8 cellular contexts compared by ENCODE assay signal in genomic region chr1:54199765-54200518, GRCh38.
DNase-seq lines count a peak whose midpoint lies in the region; ATAC-seq and TF ChIP-seq lines count a peak whose summit lies in the region.

Gene CYB5RL, minus strand, starts transcription at chr1:54200030. Its CDS starts 4,414 bp downstream, at chr1:54195616.
Gene MRPL37, plus strand, starts transcription at chr1:54200167. Its CDS starts 77 bp downstream, at chr1:54200244.

- no peaks in the 10 kb centered on the region for H3K9me3 ChIP-seq in OCI-LY1 (ENCODE audit: low read length)

- no peak for TF ChIP-seq CTCF in OCI-LY1 (IDR thresholded peaks at IDR 0.05; ENCODE audit: low read length)

- no peaks in the 10 kb centered on the region for H3K9me2 ChIP-seq in OCI-LY1 (ENCODE audit: low read depth, low read length)

- H3K4me2 ChIP-seq in OCI-LY1 (ENCODE audit: low read length), result peak within 1 kb of the TSS; percentile 98

- peak; percentile 99 for DNase-seq in DMS 273 (lab: John Stamatoyannopoulos, UW; ENCODE audit: unreplicated experiment)
- peak; percentile 98 for DNase-seq in HuH-7 (ENCODE audit: low spot score)
- peak; percentile 86 for DNase-seq in activated CD8-positive, alpha-beta memory T cell treated with anti-CD3 and anti-CD28 coated beads, Interleukin-2, amount 50 U/mL, for 4 hours
- peak; percentile 98 for DNase-seq in epidermal melanocyte (ENCODE audit: insufficient read length, low spot score)
- DNase-seq in midbrain (lab: John Stamatoyannopoulos, UW), result peak; percentile 94
- peak; percentile 83 to 84 for DNase-seq in stimulated activated CD8-positive, alpha-beta memory T cell treated with anti-CD3 and anti-CD28 coated beads, Interleukin-15, amount 100 ng/mL, for 48 hours (ENCODE audit: low read depth in 2 of 2)

- no peaks in the 10 kb centered on the region for H4K20me1 ChIP-seq in OCI-LY1 (ENCODE audit: insufficient read depth, low read length)

- ATAC-seq in GM21526 (IDR thresholded peaks at IDR 0.05; ENCODE audit: low FRiP score, unreplicated experiment), result peak; percentile 92

- peaks cover 25% of the 10 kb centered on the region; the same call in 1 of the 2 replicates for H3K36me3 ChIP-seq in OCI-LY1 (ENCODE audit: insufficient read depth, low read length)

- H3K27ac ChIP-seq in OCI-LY1 (ENCODE audit: low read depth, low read length, poor library complexity, severe bottlenecking), result peak within 1 kb of the TSS; percentile 23

- 0 out of 2 replicates have a peak within 1 kb of the TSS, but pooled peaks have one; percentile 13 for H2AFZ ChIP-seq in OCI-LY1 (ENCODE audit: low read length)

- H3K4me3 ChIP-seq in OCI-LY1 (ENCODE audit: low read depth, low read length, poor library complexity, severe bottlenecking), result peak within 1 kb of the TSS; percentile 78

- no peaks in the 10 kb centered on the region for H3K27me3 ChIP-seq in OCI-LY1 (ENCODE audit: insufficient read depth, low read length)

- no peaks in the 10 kb centered on the region for H3F3A ChIP-seq in OCI-LY1 (ENCODE audit: insufficient read depth, low read length)

- H3K4me1 ChIP-seq in OCI-LY1 (ENCODE audit: insufficient read depth, low read length, severe bottlenecking), result peaks cover 32% of the 10 kb centered on the region

- H3K9ac ChIP-seq in OCI-LY1 (ENCODE audit: low read length), result peak within 1 kb of the TSS; percentile 87

- peaks cover 29% of the 10 kb centered on the region for H3K79me2 ChIP-seq in OCI-LY1 (ENCODE audit: insufficient read depth, low read length)

Comparison
In these comparisons a context has a peak if more than half of its experiments do, and no peak if none do; other contexts are left out.
1. Peak in every context shown above with its lines: DNase-seq, ATAC-seq, H3K4me3 ChIP-seq and H3K27ac ChIP-seq.